1 cellular context compared by ENCODE assay signal in genomic region chr16:3023669-3024478, GRCh38.
TF ChIP-seq lines count a peak whose summit lies in the region.

TSS of gene HCFC1R1 (minus strand) at chr16:3023942. CDS start at chr16:3023941, 1 bp downstream.
TSS of gene THOC6 (plus strand) at chr16:3024035. CDS start at chr16:3024327, 292 bp downstream.

TF ChIP-seq in HepG2, 621 proteins besides CTCF, POLR2A, EP300 and RAD21 (continued from another document):
- TF ChIP-seq NFAT5 (CRISPR knock-in tag; IDR thresholded peaks at IDR 0.05) (peak; percentile 16; the same call in 1 of the 2 replicates), ZNF841 (CRISPR knock-in tag; IDR thresholded peaks at IDR 0.05; ENCODE audit: borderline replicate concordance) (peak; percentile 45; the same call in 1 of the 2 replicates), ZEB1 (IDR thresholded peaks at IDR 0.05; ENCODE audit: insufficient replicate concordance, low read depth) (no peak), PAX8 (CRISPR knock-in tag; IDR thresholded peaks at IDR 0.05; ENCODE audit: borderline replicate concordance) (peak; percentile 74; the same call in 1 of the 2 replicates), ZNF567 (CRISPR knock-in tag; IDR thresholded peaks at IDR 0.05; ENCODE audit: borderline replicate concordance) (peak; percentile 91; the same call in 1 of the 2 replicates), BRD4 (CRISPR knock-in tag; IDR thresholded peaks at IDR 0.05) (no peak; the same call in 1 of the 2 replicates), USF2 (IDR thresholded peaks at IDR 0.05; ENCODE audit: low read depth, low read length) (peak; percentile 79), USF2 (CRISPR knock-in tag; IDR thresholded peaks at IDR 0.05; ENCODE audit: borderline replicate concordance) (peak; percentile 94; the same call in 1 of the 2 replicates), ZKSCAN1 (IDR thresholded peaks at IDR 0.05; ENCODE audit: low read length) (no peak), SIN3A (IDR thresholded peaks at IDR 0.05; ENCODE audit: borderline replicate concordance, low read depth, low read length) (peak; percentile 54; the same call in 1 of the 2 replicates), FOXO1 (CRISPR knock-in tag; IDR thresholded peaks at IDR 0.05) (peak; percentile 71), POLR2AphosphoS5 (IDR thresholded peaks at IDR 0.05; ENCODE audit: low read depth, low read length) (peak; percentile 79)
